ENCODE assay signal across 8 cellular contexts in the genomic region with DNA sequence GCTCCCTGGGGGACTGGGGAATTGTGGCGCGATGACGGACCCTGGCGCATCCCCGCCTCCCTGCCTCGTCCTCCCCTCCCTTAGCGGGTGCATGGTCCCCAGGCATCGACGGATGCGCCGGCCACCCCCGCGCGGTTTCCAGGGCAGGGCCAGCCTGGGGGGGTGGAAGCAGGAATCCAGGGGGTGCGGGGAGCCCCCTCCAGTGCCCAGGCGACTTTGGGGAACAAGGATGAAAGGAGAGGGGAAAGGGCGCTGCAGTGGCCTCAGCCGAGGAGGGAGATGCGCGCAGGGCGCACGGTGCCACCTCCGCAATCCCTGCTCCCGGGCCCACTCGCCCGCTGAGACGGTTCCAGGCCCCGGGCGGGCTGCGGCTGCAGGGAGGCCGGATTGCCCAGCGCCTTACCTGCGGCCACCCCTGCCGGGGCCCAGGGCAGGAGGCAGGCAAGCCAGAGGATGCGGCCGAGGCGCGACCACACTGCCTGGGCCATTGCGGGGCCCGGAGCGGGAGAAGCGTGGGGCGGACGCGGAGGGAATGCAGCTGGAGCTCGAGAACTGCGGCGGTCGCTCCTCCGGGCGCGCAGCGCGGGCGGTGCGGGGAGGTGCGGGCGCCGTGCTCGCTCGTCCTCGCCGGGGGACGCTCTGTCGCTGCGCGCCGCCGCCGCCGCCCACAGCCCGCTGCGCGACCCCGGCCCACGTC. TPM values are rescaled to one million over a fixed set of nuclear protein-coding genes. Genes with fewer than 3 reads are reported as not detected.
DNase-seq lines count a peak whose midpoint lies in the region; FAIRE-seq and TF ChIP-seq lines count a peak whose summit lies in the region.

A gene with protein sequence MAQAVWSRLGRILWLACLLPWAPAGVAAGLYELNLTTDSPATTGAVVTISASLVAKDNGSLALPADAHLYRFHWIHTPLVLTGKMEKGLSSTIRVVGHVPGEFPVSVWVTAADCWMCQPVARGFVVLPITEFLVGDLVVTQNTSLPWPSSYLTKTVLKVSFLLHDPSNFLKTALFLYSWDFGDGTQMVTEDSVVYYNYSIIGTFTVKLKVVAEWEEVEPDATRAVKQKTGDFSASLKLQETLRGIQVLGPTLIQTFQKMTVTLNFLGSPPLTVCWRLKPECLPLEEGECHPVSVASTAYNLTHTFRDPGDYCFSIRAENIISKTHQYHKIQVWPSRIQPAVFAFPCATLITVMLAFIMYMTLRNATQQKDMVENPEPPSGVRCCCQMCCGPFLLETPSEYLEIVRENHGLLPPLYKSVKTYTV (minus strand): TSS at position 641 of the 697 bp plus-strand sequence. CDS start 153 bp downstream, at position 488.

- no peaks in the 10 kb centered on the region for H3K36me3 Mint-ChIP-seq in activated naive CD8-positive, alpha-beta T cell treated with anti-CD3 and anti-CD28 coated beads for 36 hours

- FAIRE-seq in kidney (lab: Jason Lieb, UNC) (no peak), small intestine (lab: Jason Lieb, UNC) (no peak), RCC 7860 (lab: Jason Lieb, UNC) (no peak)

- H3K4me1 ChIP-seq in cardiac muscle cell (ENCODE audit: low read depth) = peaks cover 3% of the 10 kb centered on the region
- H3K4me1 ChIP-seq in kidney (ENCODE audit: control insufficient read depth in 1 of 2, insufficient read depth in 1 of 2, low read depth in 1 of 2, low read length in 2 of 2) = peaks cover 0 to 3% of the 10 kb centered on the region in 2 donors
- peaks cover 0 to 15% (median 7%) of the 10 kb centered on the region in 4 donors for H3K4me1 ChIP-seq in transverse colon
- H3K4me1 ChIP-seq in small intestine (ENCODE audit: control insufficient read depth in 2 of 2, insufficient read depth in 1 of 2, low read depth in 1 of 2, low read length in 1 of 2) = no peaks in the 10 kb centered on the region

- DNase-seq in cardiac muscle cell (ENCODE audit: low read depth in 1 of 2, low spot score in 1 of 2) (peak in 1 of 2 donors; percentile 33), cardiac septum (ENCODE audit: low spot score) (no peak), kidney (peak; percentile 64), transverse colon (no peak), small intestine (no peak), KG1 (lab: John Stamatoyannopoulos, UW) (no peak), RCC 7860 (ENCODE audit: low spot score) (no peak)
- DNase-seq in activated naive CD8-positive, alpha-beta T cell treated with anti-CD3 and anti-CD28 coated beads for 36 hours = peak; percentile 14

- peaks cover 45% of the 10 kb centered on the region for H3K27me3 ChIP-seq in cardiac muscle cell
- H3K27me3 ChIP-seq in transverse colon = peaks cover 51% of the 10 kb centered on the region
- peaks cover 16 to 18% of the 10 kb centered on the region in 2 donors for H3K27me3 ChIP-seq in small intestine (ENCODE audit: control insufficient read depth in 2 of 2, insufficient read depth in 2 of 2, low read length in 2 of 2)

- H3K27ac Mint-ChIP-seq in activated naive CD8-positive, alpha-beta T cell treated with anti-CD3 and anti-CD28 coated beads for 36 hours = no peak within 1 kb of the TSS

- TF ChIP-seq CTCF in cardiac muscle cell (IDR thresholded peaks at IDR 0.05; ENCODE audit: low read depth, low read length) = no peak
- no peak for TF ChIP-seq CTCF in kidney (IDR thresholded peaks at IDR 0.05; ENCODE audit: borderline replicate concordance, extremely low read depth, insufficient read depth)
- TF ChIP-seq CTCF in transverse colon (IDR thresholded peaks at IDR 0.05) = no peak

- no peak for TF ChIP-seq EP300 in transverse colon (IDR thresholded peaks at IDR 0.05; ENCODE audit: low read depth)

- H3K9ac ChIP-seq in kidney (ENCODE audit: low read length in 2 of 2) = no peak within 1 kb of the TSS

- H3K9me3 Mint-ChIP-seq in activated naive CD8-positive, alpha-beta T cell treated with anti-CD3 and anti-CD28 coated beads for 36 hours = no peaks in the 10 kb centered on the region

- no peak for TF ChIP-seq POLR2A in transverse colon (IDR thresholded peaks at IDR 0.05)

- H3K4me3 ChIP-seq in cardiac muscle cell (peak within 1 kb of the TSS; percentile 58), kidney (ENCODE audit: low read length in 2 of 2) (no peak within 1 kb of the TSS), transverse colon (peak within 1 kb of the TSS in 3 of 4 donors; percentile 7 to 50 (median 22)), small intestine (ENCODE audit: low read depth in 1 of 2, low read length in 2 of 2) (peak within 1 kb of the TSS in 1 of 2 donors; percentile 37)

- H3K27ac ChIP-seq in cardiac muscle cell (no peak within 1 kb of the TSS), kidney (ENCODE audit: low read depth in 2 of 2, low read length in 2 of 2) (no peak within 1 kb of the TSS), transverse colon (no peak within 1 kb of the TSS), small intestine (ENCODE audit: low read depth in 1 of 2, low read length in 1 of 2) (no peak within 1 kb of the TSS)

- H3K9me3 ChIP-seq in cardiac muscle cell (ENCODE audit: low read depth) (no peaks in the 10 kb centered on the region), kidney (ENCODE audit: control insufficient read depth in 1 of 2, low read length in 2 of 2) (no peaks in the 10 kb centered on the region), transverse colon (no peaks in the 10 kb centered on the region), small intestine (ENCODE audit: control insufficient read depth, low read depth) (no peaks in the 10 kb centered on the region)

- H3K36me3 ChIP-seq in cardiac muscle cell (no peaks in the 10 kb centered on the region), kidney (ENCODE audit: control insufficient read depth in 1 of 2, insufficient read depth in 2 of 2, low read length in 2 of 2) (no peaks in the 10 kb centered on the region), transverse colon (no peaks in the 10 kb centered on the region), small intestine (ENCODE audit: control insufficient read depth in 2 of 2, insufficient read depth in 2 of 2, low read length in 2 of 2) (no peaks in the 10 kb centered on the region)

- peaks cover 39% of the 10 kb centered on the region for H3K27me3 Mint-ChIP-seq in activated naive CD8-positive, alpha-beta T cell treated with anti-CD3 and anti-CD28 coated beads for 36 hours

- intact Hi-C loops in cardiac septum (cut with DNase I) = no loop called here
- intact Hi-C loops in kidney (cut with DNase I) = no loop called here
- intact Hi-C loops in transverse colon (cut with DNase I; ENCODE audit: low total_unique reads) = no loop called here

- peaks cover 4% of the 10 kb centered on the region for H3K4me1 Mint-ChIP-seq in activated naive CD8-positive, alpha-beta T cell treated with anti-CD3 and anti-CD28 coated beads for 36 hours

- in situ Hi-C loops in transverse colon (cut with MboI; ENCODE audit: low pct_ligation_motif_present in 1 of 4, low pct_unique_long_range_greater_than_20kb in 1 of 4, low sequenced_read_pairs in 3 of 4) = no loop called here

- 7% methylated on average over 32 of the region's 76 CpGs; no CpG with 5 or more reads in 1 of the 2 donors for WGBS in transverse colon (ENCODE audit: low coverage in 1 of 2), 2 donors
- 3 to 8% (median 5%) methylated on average over 47 to 76 of the region's 76 CpGs for WGBS in small intestine, 3 donors

- peak within 1 kb of the TSS; percentile 69 for H3K4me3 Mint-ChIP-seq in activated naive CD8-positive, alpha-beta T cell treated with anti-CD3 and anti-CD28 coated beads for 36 hours

RNA-seq across cellular contexts. Expression of the gene that starts here (rescaled TPM):
- total RNA-seq in cardiac muscle cell (0.54 TPM in 1 of 2 replicates, not detected in the other), cardiac septum (0.30 TPM), kidney (5.0 TPM), transverse colon (1 to 10 TPM in 2 of 4 donors, under 1 TPM in 1, not detected in 1; 0.14 to 1.5 (median 1.1) TPM)
- polyA plus RNA-seq in cardiac muscle cell (0.42 and 0.51 TPM in 2 replicates), kidney (ENCODE audit: insufficient read depth, low read depth, low replicate concordance) (12.9 TPM), small intestine (1 to 10 TPM in 1 of 3 donors, not detected in 2; 4.0 TPM)
- total RNA-seq in activated naive CD8-positive, alpha-beta T cell treated with anti-CD3 and anti-CD28 coated beads for 36 hours = not detected

Comparison
In these comparisons a context has a peak if more than half of its experiments do, and no peak if none do; other contexts are left out.
1. Peak in DNase-seq in activated naive CD8-positive, alpha-beta T cell treated with anti-CD3 and anti-CD28 coated beads for 36 hours; RNA of the gene not detected or under 1 TPM.
2. H3K4me3 ChIP-seq: peak in cardiac muscle cell (single experiment) and transverse colon (3 of 4); none in kidney (0 of 2).